In the genomic region with DNA sequence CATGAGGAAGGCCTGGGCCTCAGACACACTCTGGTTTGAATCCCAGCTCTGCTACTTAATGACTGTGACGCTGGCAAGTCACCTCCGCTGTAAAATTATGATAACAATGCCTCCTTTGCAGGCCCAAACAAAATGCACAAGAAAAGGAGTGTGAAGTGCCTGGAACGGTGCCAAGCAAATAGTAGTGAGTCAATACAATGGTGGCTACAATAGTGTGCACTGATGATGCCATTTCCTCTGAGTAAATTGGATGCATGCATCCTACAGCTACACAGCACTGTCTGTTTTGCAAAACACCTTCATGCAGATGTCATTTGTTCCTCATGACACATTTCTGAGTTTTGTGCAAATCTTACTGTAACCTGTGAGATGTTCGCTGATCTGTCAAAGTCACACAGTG, we compare ENCODE assay signal across 12 cellular contexts.
A peak's percentile ranks its signal among the peaks of the same experiment; 100 is the strongest.
DNase-seq lines count a peak whose midpoint lies in the region; ATAC-seq and TF ChIP-seq lines count a peak whose summit lies in the region.
"Had no signal": no experiment of that assay in that cellular context is flagged by ENCODE, and none has a peak within 500 bp of the region (broad histone marks: within the 10 kb centered on the region; RNA-seq: fewer than 3 reads in every experiment).

No MANE protein-coding gene starts in this region.

- DNase-seq in HPDE6-E6E7 (ENCODE audit: extremely low spot score) (peak; percentile 45), NCI-H226 (peak; percentile 15), esophagus muscularis mucosa (ENCODE audit: extremely low spot score) (no peak), thyroid gland (no peak), caudate nucleus (lab: John Stamatoyannopoulos, UW) (no peak)
- peak; percentile 46 for DNase-seq in activated naive CD4-positive, alpha-beta T cell treated with anti-CD3 and anti-CD28 coated beads, Interleukin-2, amount 50 U/mL, for 16 hours
- DNase-seq in stimulated activated CD4-positive, alpha-beta T cell treated with anti-CD3 and anti-CD28 coated beads, Interleukin-12 subunit alpha, Interleukin-12 subunit beta, amount 100 ng/mL, for 48 hours (ENCODE audit: low read depth in 2 of 3, low spot score in 1 of 3): peak; percentile 24 to 39 (median 37)
- DNase-seq: H9, kidney, T1000 had no signal

- no peak for TF ChIP-seq CTCF in esophagus muscularis mucosa (IDR thresholded peaks at IDR 0.05)
- no peak for TF ChIP-seq CTCF in thyroid gland (IDR thresholded peaks at IDR 0.05)

- 76% methylated on average over 4 of the region's 4 CpGs for WGBS in esophagus muscularis mucosa
- 69 to 73% methylated on average over 4 of the region's 4 CpGs for WGBS in thyroid gland, 2 donors

- H3K27me3 ChIP-seq in esophagus muscularis mucosa (no peaks in the 10 kb centered on the region), thyroid gland (no peaks in the 10 kb centered on the region)

- H3K27ac ChIP-seq in esophagus muscularis mucosa (replicated peaks in 1 of 4): no peak overlapping the region
- H3K27ac ChIP-seq in thyroid gland: no peak overlapping the region
- H3K27ac ChIP-seq in caudate nucleus (ENCODE audit: low read depth, low read length): no peak overlapping the region

- H3K36me3 ChIP-seq in esophagus muscularis mucosa (no peaks in the 10 kb centered on the region), thyroid gland (no peaks in the 10 kb centered on the region)

- no peak for ATAC-seq in GM21825 (IDR thresholded peaks at IDR 0.05; ENCODE audit: unreplicated experiment)

- TF ChIP-seq POLR2A in esophagus muscularis mucosa (IDR thresholded peaks at IDR 0.05; ENCODE audit: low read depth) (no peak), thyroid gland (IDR thresholded peaks at IDR 0.05) (no peak)

- intact Hi-C loops in esophagus muscularis mucosa (cut with DNase I) (no loop called here), thyroid gland (cut with DNase I) (no loop called here)

- H3K4me3 ChIP-seq in esophagus muscularis mucosa (no peak overlapping the region), thyroid gland (replicated peaks in 1 of 3) (no peak overlapping the region)
- H3K4me3 ChIP-seq: smooth muscle cell had no signal

- H3K9me3 ChIP-seq in esophagus muscularis mucosa (no peaks in the 10 kb centered on the region), thyroid gland (no peaks in the 10 kb centered on the region)

- TF ChIP-seq EP300 in esophagus muscularis mucosa (IDR thresholded peaks at IDR 0.05): no peak

- H3K4me1 ChIP-seq in esophagus muscularis mucosa (peaks cover 14 to 28% (median 25%) of the 10 kb centered on the region in 4 donors), thyroid gland (peaks cover 6 to 16% of the 10 kb centered on the region in 2 donors)

Comparison
In these comparisons a context has a peak if more than half of its experiments do, and no peak if none do; other contexts are left out.
1. DNase-seq: peak in HPDE6-E6E7 (single experiment), NCI-H226 (single experiment), activated naive CD4-positive, alpha-beta T cell treated with anti-CD3 and anti-CD28 coated beads, Interleukin-2, amount 50 U/mL, for 16 hours (single experiment) and stimulated activated CD4-positive, alpha-beta T cell treated with anti-CD3 and anti-CD28 coated beads, Interleukin-12 subunit alpha, Interleukin-12 subunit beta, amount 100 ng/mL, for 48 hours (3 of 3); none in esophagus muscularis mucosa (single experiment), thyroid gland (0 of 2) and caudate nucleus (0 of 61).